ENCODE assay signal across 17 cellular contexts in the genomic region with DNA sequence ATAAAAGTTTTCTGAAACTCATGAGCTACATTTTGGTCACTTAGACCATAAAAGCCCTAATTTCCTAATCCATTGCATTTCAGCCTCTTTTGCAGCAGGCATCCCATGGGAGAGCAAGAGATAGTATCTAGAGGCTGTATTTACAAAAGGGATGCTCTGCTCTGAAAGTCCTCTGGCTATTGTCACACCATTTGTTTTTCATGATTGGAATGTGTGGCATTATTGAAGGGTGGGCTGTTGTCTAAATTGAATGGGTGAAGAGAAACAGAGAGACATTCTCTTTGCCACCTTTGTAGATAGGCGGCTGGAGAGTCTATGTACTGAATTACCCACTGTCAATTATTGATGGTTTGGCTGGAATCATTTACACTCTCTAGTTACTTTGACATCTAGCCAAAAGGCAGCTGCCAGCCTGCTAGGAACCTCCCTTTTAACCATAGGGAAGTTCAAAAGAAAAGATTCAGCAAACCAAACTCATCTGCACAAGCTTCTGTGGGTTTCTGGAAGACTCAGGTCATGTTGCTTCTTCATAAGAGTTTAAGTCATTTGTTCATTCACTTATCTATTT.
A peak's percentile ranks its signal among the peaks of the same experiment; 100 is the strongest.
DNase-seq lines count a peak whose midpoint lies in the region; TF ChIP-seq lines count a peak whose summit lies in the region.
"Had no signal": no experiment of that assay in that cellular context is flagged by ENCODE, and none has a peak within 500 bp of the region (broad histone marks: within the 10 kb centered on the region; RNA-seq: fewer than 3 reads in every experiment).

No MANE protein-coding gene starts in this region.

- H3K4me3 Mint-ChIP-seq in T-helper 2 cell treated with Interferon-gamma antibody and Interleukin-4, amounts not matched to agents 5 μg/mL and 100 μg/mL, for 36 hours: no peak overlapping the region
- H3K4me3 Mint-ChIP-seq: B cell; CD4-positive, alpha-beta T cell; HFFc6 had no signal

- peak overlapping the region; percentile 75 for H3K27ac ChIP-seq in mesodermal cell (ENCODE audit: low read depth, low read length, severe bottlenecking)
- no peak overlapping the region for H3K27ac ChIP-seq in substantia nigra (ENCODE audit: low read depth, low read length, poor library complexity, severe bottlenecking)
- H3K27ac ChIP-seq: KMS-11 had no signal

- no peak overlapping the region for H3K27ac Mint-ChIP-seq in T-helper 2 cell treated with Interferon-gamma antibody and Interleukin-4, amounts not matched to agents 5 μg/mL and 100 μg/mL, for 36 hours
- H3K27ac Mint-ChIP-seq: B cell; CD4-positive, alpha-beta T cell; HFFc6 had no signal

- no peak for TF ChIP-seq CTCF in epithelial cell of proximal tubule (conservative IDR thresholded peaks at IDR 0.05; ENCODE audit: low read depth, low read length)
- TF ChIP-seq CTCF in GM13976 (IDR thresholded peaks at IDR 0.05; ENCODE audit: borderline replicate concordance, control extremely low read depth, extremely low read depth, insufficient read depth, missing control alignments): no peak

- in situ Hi-C loops in GM13976 (cut with MboI; ENCODE audit: low sequenced_read_pairs, unreplicated experiment): no loop called here

- no peaks in the 10 kb centered on the region for H3K27me3 Mint-ChIP-seq in T-helper 2 cell treated with Interferon-gamma antibody and Interleukin-4, amounts not matched to agents 5 μg/mL and 100 μg/mL, for 36 hours (ENCODE audit: low read depth)
- H3K27me3 Mint-ChIP-seq: B cell; CD4-positive, alpha-beta T cell had no signal

- peaks cover 3% of the 10 kb centered on the region for H3K9me3 Mint-ChIP-seq in T-helper 2 cell treated with Interferon-gamma antibody and Interleukin-4, amounts not matched to agents 5 μg/mL and 100 μg/mL, for 36 hours
- H3K9me3 Mint-ChIP-seq: HFFc6 had no signal

- H3K4me1 Mint-ChIP-seq in T-helper 2 cell treated with Interferon-gamma antibody and Interleukin-4, amounts not matched to agents 5 μg/mL and 100 μg/mL, for 36 hours (ENCODE audit: low read depth): no peaks in the 10 kb centered on the region
- H3K4me1 Mint-ChIP-seq: B cell had no signal

- no peaks in the 10 kb centered on the region for H3K36me3 Mint-ChIP-seq in T-helper 2 cell treated with Interferon-gamma antibody and Interleukin-4, amounts not matched to agents 5 μg/mL and 100 μg/mL, for 36 hours (ENCODE audit: low read depth)

- peaks cover 31% of the 10 kb centered on the region for H3K4me1 ChIP-seq in mesodermal cell (ENCODE audit: control insufficient read depth, insufficient read depth, low read length, poor library complexity, severe bottlenecking)

- DNase-seq in EH (ENCODE audit: low read depth) (peak; percentile 21), NCI-H1092 treated with DMSO at 0.1 percent for 48 hours (lab: John Stamatoyannopoulos, UW) (peak; percentile 20), epithelial cell of proximal tubule (ENCODE audit: low read depth) (peak; percentile 15), substantia nigra (lab: John Stamatoyannopoulos, UW) (no peak), GM13976 (ENCODE audit: low spot score) (no peak)
- DNase-seq in T-helper 2 cell treated with Interferon-gamma antibody and Interleukin-4, amounts not matched to agents 5 μg/mL and 100 μg/mL, for 36 hours (ENCODE audit: low spot score): no peak
- DNase-seq: ACHN; CD4-positive, alpha-beta T cell; DMS79 treated with DMSO at 0.1 percent for 48 hours; GF-D8; HFFc6; NCI-H1436; NCI-H345; NCI-H748 treated with DMSO at 0.1 percent for 48 hours had no signal

- H3K36me3 ChIP-seq in mesodermal cell (ENCODE audit: control insufficient read depth, insufficient read depth, low read length): no peaks in the 10 kb centered on the region

- WGBS in mesodermal cell (ENCODE audit: insufficient coverage in 2 of 2), 2 experiments: no CpG with 5 or more reads among the region's 1 CpG

- H3K9me3 ChIP-seq in mesodermal cell (ENCODE audit: control insufficient read depth, low read length): no peaks in the 10 kb centered on the region

- H3K4me3 ChIP-seq in epithelial cell of proximal tubule (ENCODE audit: low read depth, low read length) (no peak overlapping the region), mesodermal cell (ENCODE audit: extremely low read depth, insufficient read depth, low read length, poor library complexity, severe bottlenecking) (no peak overlapping the region)

Comparison
In these comparisons a context has a peak if more than half of its experiments do, and no peak if none do; other contexts are left out.
1. DNase-seq: peak in EH (single experiment), NCI-H1092 treated with DMSO at 0.1 percent for 48 hours (single experiment) and epithelial cell of proximal tubule (single experiment); none in substantia nigra (0 of 49), GM13976 (single experiment) and T-helper 2 cell treated with Interferon-gamma antibody and Interleukin-4, amounts not matched to agents 5 μg/mL and 100 μg/mL, for 36 hours (single experiment).